ENCODE assay signal across 8 cellular contexts in the genomic region with DNA sequence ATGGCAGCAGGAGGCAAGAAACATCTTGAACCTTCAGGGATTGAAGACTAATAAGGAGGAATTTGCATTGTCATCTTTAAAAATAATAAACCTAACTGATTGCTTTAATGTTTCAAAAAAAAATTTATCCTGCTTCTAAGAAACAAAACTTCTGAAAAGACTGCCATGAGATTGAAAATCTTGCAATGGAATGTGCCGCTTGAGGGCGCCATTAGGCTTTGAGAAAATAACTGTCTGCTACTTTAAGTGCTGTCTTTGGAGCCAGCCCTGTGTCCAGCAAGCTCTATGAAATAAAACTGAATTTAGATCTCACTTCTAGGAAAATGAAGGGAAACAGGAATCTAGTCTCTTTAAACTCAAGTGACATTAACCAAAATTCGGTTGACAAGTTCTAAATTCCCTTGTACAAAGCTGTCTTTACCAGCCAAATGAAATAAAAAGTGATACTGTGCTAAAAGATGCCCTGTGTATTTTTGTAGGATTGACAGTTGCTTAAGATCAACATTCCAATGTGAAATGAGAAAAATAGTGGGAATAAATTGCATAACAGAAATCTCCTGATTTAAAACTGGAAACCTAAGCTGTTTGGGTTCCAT.
DNase-seq lines count a peak whose midpoint lies in the region; ATAC-seq lines count a peak whose summit lies in the region.

No MANE protein-coding gene starts in this region.

- DNase-seq in NCI-H2107 (lab: John Stamatoyannopoulos, UW) (peak; percentile 24), NCI-H2107 treated with DMSO at 0.1 percent for 48 hours (lab: John Stamatoyannopoulos, UW; ENCODE audit: unreplicated experiment) (no peak), NCI-H1105 (lab: John Stamatoyannopoulos, UW) (peak; percentile 1), dermis blood vessel endothelial cell (peak; percentile 89), medulla oblongata (ENCODE audit: extremely low spot score) (peak; percentile 81)
- peak; percentile 92 for DNase-seq in activated CD4-positive, alpha-beta T cell treated with anti-CD3 and anti-CD28 coated beads, Interleukin-2, amount 10 ng/mL, durations not matched to agents 24 days and 14 days
- DNase-seq in stimulated activated CD8-positive, alpha-beta memory T cell treated with anti-CD3 and anti-CD28 coated beads, Interleukin-7, amount 100 ng/mL, for 1 hour (ENCODE audit: low read depth in 2 of 2), result peak; percentile 27 to 51

- no peak overlapping the region for H3K4me3 Mint-ChIP-seq in activated CD4-positive, alpha-beta T cell treated with anti-CD3 and anti-CD28 coated beads, Interleukin-2, amount 10 ng/mL, durations not matched to agents 24 days and 14 days

- intact Hi-C loops in activated CD4-positive, alpha-beta T cell treated with anti-CD3 and anti-CD28 coated beads, Interleukin-2, amount 10 ng/mL, durations not matched to agents 24 days and 14 days (cut with micrococcal nuclease), result loop anchor here (1.0 kb wide), 4 partner anchors 21 to 253 kb away; no protein-coding TSS in a partner anchor

- no peak overlapping the region for H3K27ac Mint-ChIP-seq in activated CD4-positive, alpha-beta T cell treated with anti-CD3 and anti-CD28 coated beads, Interleukin-2, amount 10 ng/mL, durations not matched to agents 24 days and 14 days

- no peak for ATAC-seq in HG02884 (IDR thresholded peaks at IDR 0.05; ENCODE audit: unreplicated experiment)

- H3K9me3 Mint-ChIP-seq in activated CD4-positive, alpha-beta T cell treated with anti-CD3 and anti-CD28 coated beads, Interleukin-2, amount 10 ng/mL, durations not matched to agents 24 days and 14 days, result no peaks in the 10 kb centered on the region

- H3K27me3 Mint-ChIP-seq in activated CD4-positive, alpha-beta T cell treated with anti-CD3 and anti-CD28 coated beads, Interleukin-2, amount 10 ng/mL, durations not matched to agents 24 days and 14 days, result peaks cover 40% of the 10 kb centered on the region

- H3K4me1 Mint-ChIP-seq in activated CD4-positive, alpha-beta T cell treated with anti-CD3 and anti-CD28 coated beads, Interleukin-2, amount 10 ng/mL, durations not matched to agents 24 days and 14 days, result peaks cover 50% of the 10 kb centered on the region

- no peaks in the 10 kb centered on the region for H3K36me3 Mint-ChIP-seq in activated CD4-positive, alpha-beta T cell treated with anti-CD3 and anti-CD28 coated beads, Interleukin-2, amount 10 ng/mL, durations not matched to agents 24 days and 14 days (ENCODE audit: low read depth)
